ENCODE assay signal across 9 cellular contexts in genomic region chr4:18075823-18076433, GRCh38. TPM values are rescaled to one million over a fixed set of nuclear protein-coding genes. Genes with fewer than 3 reads are reported as not detected.
DNase-seq lines count a peak whose midpoint lies in the region; ATAC-seq, FAIRE-seq and TF ChIP-seq lines count a peak whose summit lies in the region.
"Had no signal": no experiment of that assay in that cellular context is flagged by ENCODE, and none has a peak within 500 bp of the region (broad histone marks: within the 10 kb centered on the region; RNA-seq: fewer than 3 reads in every experiment).

No MANE protein-coding gene starts in this region.

- H3K9me3 ChIP-seq in GM23248 (ENCODE audit: low read depth), result no peaks in the 10 kb centered on the region

- H3K27ac Mint-ChIP-seq in memory B cell, result no peak overlapping the region

- peaks cover 18% of the 10 kb centered on the region for H3K27me3 Mint-ChIP-seq in memory B cell

- no peak overlapping the region for H3K27ac ChIP-seq in GM23248
- H3K27ac ChIP-seq: SK-N-MC had no signal

- H3F3A ChIP-seq in GM23248 (ENCODE audit: insufficient read depth), result no peaks in the 10 kb centered on the region

- no peaks in the 10 kb centered on the region for H3K36me3 ChIP-seq in GM23248 (ENCODE audit: low read depth)

- TF ChIP-seq CTCF in lower leg skin (IDR thresholded peaks at IDR 0.05), result no peak

- H3K9me2 ChIP-seq in GM23248 (ENCODE audit: insufficient read depth), result no peaks in the 10 kb centered on the region

- no peak for FAIRE-seq in GM12892 (lab: Jason Lieb, UNC)

- ATAC-seq in memory B cell (ENCODE audit: low read depth), result peak; percentile 89

- no peak overlapping the region for H2AFZ ChIP-seq in GM23248

- H3K4me3 ChIP-seq in GM23248 (no peak overlapping the region), lower leg skin (ENCODE audit: low read depth, poor library complexity, severe bottlenecking) (no peak overlapping the region)
- H3K4me3 ChIP-seq: SK-N-MC had no signal

- DNase-seq in DMS53 (lab: John Stamatoyannopoulos, UW), result peak; percentile 84
- peak; percentile 12 for DNase-seq in GM23248
- peak; percentile 19 to 20 for DNase-seq in NOMO-1 (lab: John Stamatoyannopoulos, UW; ENCODE audit: unreplicated experiment in 2 of 2)
- peak; percentile 21 for DNase-seq in activated naive CD4-positive, alpha-beta T cell treated with anti-CD3 and anti-CD28 coated beads, Interleukin-2, amount 50 U/mL, for 16 hours
- DNase-seq in memory B cell (ENCODE audit: low spot score in 2 of 2), result peak in 1 of 2 donors; percentile 39
- DNase-seq in lower leg skin (ENCODE audit: low spot score in 2 of 2), result no peak
- no peak for DNase-seq in NCI-H1105 treated with DMSO at 0.1 percent for 48 hours (lab: John Stamatoyannopoulos, UW)
- no peak for DNase-seq in GM12892 (ENCODE audit: insufficient read length)

- peaks cover 4% of the 10 kb centered on the region for H3K4me1 Mint-ChIP-seq in memory B cell

- H3K9ac ChIP-seq in GM23248, result no peak overlapping the region

- H4K20me1 ChIP-seq in GM23248 (ENCODE audit: insufficient read depth), result no peaks in the 10 kb centered on the region

- H3K36me3 Mint-ChIP-seq in memory B cell, result no peaks in the 10 kb centered on the region

- H3K4me2 ChIP-seq in GM23248 (ENCODE audit: unreplicated experiment), result no peak overlapping the region

- WGBS in GM23248 (ENCODE audit: low coverage in 1 of 2, low lambda C conversion rate in 2 of 2, missing lambda C conversion rate in 2 of 2), 2 experiments, result 59 to 62% methylated on average over 8 of the region's 8 CpGs
- WGBS in lower leg skin, 2 donors, result 64 to 65% methylated on average over 8 of the region's 8 CpGs

- in situ Hi-C loops in GM23248 (cut with MboI), result no loop called here

- intact Hi-C loops in lower leg skin (cut with DNase I; ENCODE audit: low total_unique reads), result no loop called here

- H3K27me3 ChIP-seq in GM23248 (replicated peaks; ENCODE audit: insufficient read depth), result no peaks in the 10 kb centered on the region; the same call in 1 of the 2 replicates

- TF ChIP-seq POLR2A in lower leg skin (IDR thresholded peaks at IDR 0.05) (no peak), GM12892 (IDR thresholded peaks at IDR 0.05; ENCODE audit: low read depth, low read length) (no peak)

- H3K9me3 Mint-ChIP-seq in memory B cell, result peaks cover 5% of the 10 kb centered on the region

- no peaks in the 10 kb centered on the region for H3K4me1 ChIP-seq in GM23248 (ENCODE audit: insufficient read depth)

- no peaks in the 10 kb centered on the region for H3K79me2 ChIP-seq in GM23248 (ENCODE audit: insufficient read depth)

- H3K4me3 Mint-ChIP-seq in memory B cell, result no peak overlapping the region

RNA-seq across cellular contexts. Expression of gene LCORL, which starts 54.4 kb away (rescaled TPM):
- total RNA-seq in GM23248 (2014; rRNA removed; shearing (Covaris generic)), result 6.2 and 16.8 TPM in 2 replicates
- polyA plus RNA-seq in GM23248 (2016; fragmentation: Nextera tagmentation; extraction: Ambion mirVana), result 3.9 and 5.0 TPM in 2 replicates
- total RNA-seq in lower leg skin, result 10 to 100 TPM; 12.2 to 58.9 (median 27.0) TPM
- 5.9 TPM for polyA plus RNA-seq in GM12892 (2012; ENCODE audit: missing spikeins)

Comparison
In these comparisons a context has a peak if more than half of its experiments do, and no peak if none do; other contexts are left out.
1. DNase-seq: peak in DMS53 (single experiment), GM23248 (single experiment), NOMO-1 (2 of 2) and activated naive CD4-positive, alpha-beta T cell treated with anti-CD3 and anti-CD28 coated beads, Interleukin-2, amount 50 U/mL, for 16 hours (single experiment); none in lower leg skin (0 of 2), NCI-H1105 treated with DMSO at 0.1 percent for 48 hours (single experiment) and GM12892 (single experiment).